ENCODE assay signal across 1 cellular context in the genomic region with DNA sequence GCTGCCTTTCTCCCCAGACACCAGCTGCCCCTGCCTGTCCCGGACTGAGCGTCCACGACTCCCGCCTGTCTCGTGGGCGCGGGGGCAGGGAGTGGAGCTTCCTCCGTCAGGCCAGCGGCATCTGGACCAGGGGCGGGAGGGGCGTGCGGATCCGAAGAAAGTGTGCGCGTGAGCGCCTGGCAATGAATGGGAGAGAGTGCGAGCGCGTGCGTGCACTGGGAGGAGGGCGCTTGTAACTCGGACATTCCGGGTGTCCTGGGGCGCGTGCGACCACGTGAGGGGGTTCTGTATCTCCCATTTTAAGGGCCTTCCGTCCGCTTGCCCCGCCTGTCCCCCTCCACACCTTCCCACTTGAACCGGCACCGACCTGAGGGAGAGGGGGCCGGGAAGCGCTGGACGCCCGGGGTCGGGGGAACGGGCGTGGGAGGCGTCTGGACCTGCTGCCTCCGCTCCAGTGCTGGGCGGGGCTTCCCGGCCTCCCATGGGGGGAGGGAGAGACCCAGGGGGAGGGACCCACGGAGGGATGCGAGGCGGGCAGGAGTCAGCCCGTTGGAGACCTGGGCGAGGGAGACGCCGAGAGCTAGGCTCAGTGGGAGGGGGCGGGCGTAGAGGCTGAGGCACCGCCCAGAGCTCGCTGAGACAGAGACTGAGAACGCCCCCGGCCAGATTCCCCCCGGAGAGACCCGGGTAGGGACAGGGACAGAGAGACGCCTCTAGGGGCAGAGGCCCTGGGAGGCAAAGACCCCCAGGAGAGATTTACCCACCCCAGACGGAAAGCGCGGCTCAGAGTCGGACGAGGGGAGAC.
TF ChIP-seq lines count a peak whose summit lies in the region.

A gene with protein sequence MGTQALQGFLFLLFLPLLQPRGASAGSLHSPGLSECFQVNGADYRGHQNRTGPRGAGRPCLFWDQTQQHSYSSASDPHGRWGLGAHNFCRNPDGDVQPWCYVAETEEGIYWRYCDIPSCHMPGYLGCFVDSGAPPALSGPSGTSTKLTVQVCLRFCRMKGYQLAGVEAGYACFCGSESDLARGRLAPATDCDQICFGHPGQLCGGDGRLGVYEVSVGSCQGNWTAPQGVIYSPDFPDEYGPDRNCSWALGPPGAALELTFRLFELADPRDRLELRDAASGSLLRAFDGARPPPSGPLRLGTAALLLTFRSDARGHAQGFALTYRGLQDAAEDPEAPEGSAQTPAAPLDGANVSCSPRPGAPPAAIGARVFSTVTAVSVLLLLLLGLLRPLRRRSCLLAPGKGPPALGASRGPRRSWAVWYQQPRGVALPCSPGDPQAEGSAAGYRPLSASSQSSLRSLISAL (plus strand): TSS at position 665 of the 805 bp plus-strand sequence. CDS start 246 bp downstream, outside the sequence.

TF ChIP-seq in H1, 55 proteins besides CTCF, POLR2A, EP300 and RAD21:
- TF ChIP-seq, protein P1, sequence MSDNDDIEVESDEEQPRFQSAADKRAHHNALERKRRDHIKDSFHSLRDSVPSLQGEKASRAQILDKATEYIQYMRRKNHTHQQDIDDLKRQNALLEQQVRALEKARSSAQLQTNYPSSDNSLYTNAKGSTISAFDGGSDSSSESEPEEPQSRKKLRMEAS (IDR thresholded peaks at IDR 0.05), result peak; percentile 85
- TF ChIP-seq SIN3A (conservative IDR thresholded peaks at IDR 0.05 in 1 of 2, IDR thresholded peaks at IDR 0.05 in 1 of 2; ENCODE audit: low read depth in 1 of 2, low read length in 2 of 2) (0 out of 4 replicates have a peak, but pooled peaks have one; percentile 9 to 18), RXRA (IDR thresholded peaks at IDR 0.05; ENCODE audit: insufficient read depth, low read depth, low read length) (no peak), CTBP2 (IDR thresholded peaks at IDR 0.05; ENCODE audit: borderline replicate concordance, insufficient read depth, insufficient read length, low read length) (no peak), BACH1 (IDR thresholded peaks at IDR 0.05; ENCODE audit: low read length) (0 out of 2 replicates have a peak, but pooled peaks have one; percentile 15), GTF2F1 (IDR thresholded peaks at IDR 0.05; ENCODE audit: borderline replicate concordance, low read depth, low read length) (no peak), EZH2 (IDR thresholded peaks at IDR 0.05; ENCODE audit: low read depth, low read length, severe bottlenecking) (no peak), ASH2L (IDR thresholded peaks at IDR 0.05; ENCODE audit: low read length) (peak; percentile 63), CEBPB (IDR thresholded peaks at IDR 0.05; ENCODE audit: low read depth, low read length) (no peak), HDAC2 (IDR thresholded peaks at IDR 0.05; ENCODE audit: borderline replicate concordance in 1 of 2, low read depth in 2 of 2, low read length in 2 of 2) (peak in 1 of 2 experiments; percentile 17; a peak in 2 of 4 replicates), FOSL1 (IDR thresholded peaks at IDR 0.05; ENCODE audit: insufficient read depth, low read depth, low read length) (no peak), BCL11A (IDR thresholded peaks at IDR 0.05; ENCODE audit: low read depth in 2 of 2, low read length in 2 of 2) (no peak), SUZ12 (IDR thresholded peaks at IDR 0.05; ENCODE audit: low read length) (0 out of 2 replicates have a peak, but pooled peaks have one; percentile 34), EGR1 (IDR thresholded peaks at IDR 0.05; ENCODE audit: borderline replicate concordance, low read depth, low read length) (no peak), NRF1 (IDR thresholded peaks at IDR 0.05; ENCODE audit: low read depth, low read length) (no peak), RBBP5 (IDR thresholded peaks at IDR 0.05; ENCODE audit: borderline replicate concordance, low read depth, low read length) (peak; percentile 82; the same call in 1 of the 2 replicates), CBX5 (IDR thresholded peaks at IDR 0.05; ENCODE audit: low read depth, low read length) (no peak), KDM5A (IDR thresholded peaks at IDR 0.05; ENCODE audit: low read length) (no peak), TCF12 (IDR thresholded peaks at IDR 0.05; ENCODE audit: low read depth, low read length) (no peak), TEAD4 (IDR thresholded peaks at IDR 0.05; ENCODE audit: low read depth, low read length) (peak; percentile 91), POU5F1 (IDR thresholded peaks at IDR 0.05; ENCODE audit: low read depth, low read length) (no peak), SIX5 (IDR thresholded peaks at IDR 0.05; ENCODE audit: low read depth, low read length) (no peak), GABPA (IDR thresholded peaks at IDR 0.05; ENCODE audit: borderline replicate concordance, insufficient read depth, low read length) (no peak), BRCA1 (IDR thresholded peaks at IDR 0.05; ENCODE audit: low read depth, low read length) (no peak), TAF7 (optimal IDR thresholded peaks at IDR 0.05; ENCODE audit: borderline replicate concordance, low read depth, low read length) (no peak), SP1 (IDR thresholded peaks at IDR 0.05; ENCODE audit: low read depth, low read length) (no peak), CBX8 (IDR thresholded peaks at IDR 0.05; ENCODE audit: borderline replicate concordance, low read depth, low read length) (no peak), JUND (IDR thresholded peaks at IDR 0.05; ENCODE audit: low read length) (no peak), SP4 (IDR thresholded peaks at IDR 0.05; ENCODE audit: low read length) (no peak), RNF2 (IDR thresholded peaks at IDR 0.05; ENCODE audit: borderline replicate concordance, low read depth, low read length, missing control alignments, poor library complexity, severe bottlenecking) (no peak), NANOG (IDR thresholded peaks at IDR 0.05; ENCODE audit: insufficient read depth, low read depth, low read length, poor library complexity, severe bottlenecking) (no peak), SAP30 (IDR thresholded peaks at IDR 0.05; ENCODE audit: insufficient read depth, insufficient replicate concordance, low read length) (no peak), JUN (IDR thresholded peaks at IDR 0.05; ENCODE audit: low read depth, low read length) (no peak), TAF1 (IDR thresholded peaks at IDR 0.05; ENCODE audit: low read depth, low read length) (peak; percentile 34; the same call in 1 of the 2 replicates), KDM4A (IDR thresholded peaks at IDR 0.05; ENCODE audit: low read depth, low read length, severe bottlenecking) (no peak)
- TF ChIP-seq, protein P2, sequence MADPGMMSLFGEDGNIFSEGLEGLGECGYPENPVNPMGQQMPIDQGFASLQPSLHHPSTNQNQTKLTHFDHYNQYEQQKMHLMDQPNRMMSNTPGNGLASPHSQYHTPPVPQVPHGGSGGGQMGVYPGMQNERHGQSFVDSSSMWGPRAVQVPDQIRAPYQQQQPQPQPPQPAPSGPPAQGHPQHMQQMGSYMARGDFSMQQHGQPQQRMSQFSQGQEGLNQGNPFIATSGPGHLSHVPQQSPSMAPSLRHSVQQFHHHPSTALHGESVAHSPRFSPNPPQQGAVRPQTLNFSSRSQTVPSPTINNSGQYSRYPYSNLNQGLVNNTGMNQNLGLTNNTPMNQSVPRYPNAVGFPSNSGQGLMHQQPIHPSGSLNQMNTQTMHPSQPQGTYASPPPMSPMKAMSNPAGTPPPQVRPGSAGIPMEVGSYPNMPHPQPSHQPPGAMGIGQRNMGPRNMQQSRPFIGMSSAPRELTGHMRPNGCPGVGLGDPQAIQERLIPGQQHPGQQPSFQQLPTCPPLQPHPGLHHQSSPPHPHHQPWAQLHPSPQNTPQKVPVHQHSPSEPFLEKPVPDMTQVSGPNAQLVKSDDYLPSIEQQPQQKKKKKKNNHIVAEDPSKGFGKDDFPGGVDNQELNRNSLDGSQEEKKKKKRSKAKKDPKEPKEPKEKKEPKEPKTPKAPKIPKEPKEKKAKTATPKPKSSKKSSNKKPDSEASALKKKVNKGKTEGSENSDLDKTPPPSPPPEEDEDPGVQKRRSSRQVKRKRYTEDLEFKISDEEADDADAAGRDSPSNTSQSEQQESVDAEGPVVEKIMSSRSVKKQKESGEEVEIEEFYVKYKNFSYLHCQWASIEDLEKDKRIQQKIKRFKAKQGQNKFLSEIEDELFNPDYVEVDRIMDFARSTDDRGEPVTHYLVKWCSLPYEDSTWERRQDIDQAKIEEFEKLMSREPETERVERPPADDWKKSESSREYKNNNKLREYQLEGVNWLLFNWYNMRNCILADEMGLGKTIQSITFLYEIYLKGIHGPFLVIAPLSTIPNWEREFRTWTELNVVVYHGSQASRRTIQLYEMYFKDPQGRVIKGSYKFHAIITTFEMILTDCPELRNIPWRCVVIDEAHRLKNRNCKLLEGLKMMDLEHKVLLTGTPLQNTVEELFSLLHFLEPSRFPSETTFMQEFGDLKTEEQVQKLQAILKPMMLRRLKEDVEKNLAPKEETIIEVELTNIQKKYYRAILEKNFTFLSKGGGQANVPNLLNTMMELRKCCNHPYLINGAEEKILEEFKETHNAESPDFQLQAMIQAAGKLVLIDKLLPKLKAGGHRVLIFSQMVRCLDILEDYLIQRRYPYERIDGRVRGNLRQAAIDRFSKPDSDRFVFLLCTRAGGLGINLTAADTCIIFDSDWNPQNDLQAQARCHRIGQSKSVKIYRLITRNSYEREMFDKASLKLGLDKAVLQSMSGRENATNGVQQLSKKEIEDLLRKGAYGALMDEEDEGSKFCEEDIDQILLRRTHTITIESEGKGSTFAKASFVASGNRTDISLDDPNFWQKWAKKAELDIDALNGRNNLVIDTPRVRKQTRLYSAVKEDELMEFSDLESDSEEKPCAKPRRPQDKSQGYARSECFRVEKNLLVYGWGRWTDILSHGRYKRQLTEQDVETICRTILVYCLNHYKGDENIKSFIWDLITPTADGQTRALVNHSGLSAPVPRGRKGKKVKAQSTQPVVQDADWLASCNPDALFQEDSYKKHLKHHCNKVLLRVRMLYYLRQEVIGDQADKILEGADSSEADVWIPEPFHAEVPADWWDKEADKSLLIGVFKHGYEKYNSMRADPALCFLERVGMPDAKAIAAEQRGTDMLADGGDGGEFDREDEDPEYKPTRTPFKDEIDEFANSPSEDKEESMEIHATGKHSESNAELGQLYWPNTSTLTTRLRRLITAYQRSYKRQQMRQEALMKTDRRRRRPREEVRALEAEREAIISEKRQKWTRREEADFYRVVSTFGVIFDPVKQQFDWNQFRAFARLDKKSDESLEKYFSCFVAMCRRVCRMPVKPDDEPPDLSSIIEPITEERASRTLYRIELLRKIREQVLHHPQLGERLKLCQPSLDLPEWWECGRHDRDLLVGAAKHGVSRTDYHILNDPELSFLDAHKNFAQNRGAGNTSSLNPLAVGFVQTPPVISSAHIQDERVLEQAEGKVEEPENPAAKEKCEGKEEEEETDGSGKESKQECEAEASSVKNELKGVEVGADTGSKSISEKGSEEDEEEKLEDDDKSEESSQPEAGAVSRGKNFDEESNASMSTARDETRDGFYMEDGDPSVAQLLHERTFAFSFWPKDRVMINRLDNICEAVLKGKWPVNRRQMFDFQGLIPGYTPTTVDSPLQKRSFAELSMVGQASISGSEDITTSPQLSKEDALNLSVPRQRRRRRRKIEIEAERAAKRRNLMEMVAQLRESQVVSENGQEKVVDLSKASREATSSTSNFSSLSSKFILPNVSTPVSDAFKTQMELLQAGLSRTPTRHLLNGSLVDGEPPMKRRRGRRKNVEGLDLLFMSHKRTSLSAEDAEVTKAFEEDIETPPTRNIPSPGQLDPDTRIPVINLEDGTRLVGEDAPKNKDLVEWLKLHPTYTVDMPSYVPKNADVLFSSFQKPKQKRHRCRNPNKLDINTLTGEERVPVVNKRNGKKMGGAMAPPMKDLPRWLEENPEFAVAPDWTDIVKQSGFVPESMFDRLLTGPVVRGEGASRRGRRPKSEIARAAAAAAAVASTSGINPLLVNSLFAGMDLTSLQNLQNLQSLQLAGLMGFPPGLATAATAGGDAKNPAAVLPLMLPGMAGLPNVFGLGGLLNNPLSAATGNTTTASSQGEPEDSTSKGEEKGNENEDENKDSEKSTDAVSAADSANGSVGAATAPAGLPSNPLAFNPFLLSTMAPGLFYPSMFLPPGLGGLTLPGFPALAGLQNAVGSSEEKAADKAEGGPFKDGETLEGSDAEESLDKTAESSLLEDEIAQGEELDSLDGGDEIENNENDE (IDR thresholded peaks at IDR 0.05; ENCODE audit: insufficient replicate concordance, low read length), result no peak
- TF ChIP-seq, protein P3, sequence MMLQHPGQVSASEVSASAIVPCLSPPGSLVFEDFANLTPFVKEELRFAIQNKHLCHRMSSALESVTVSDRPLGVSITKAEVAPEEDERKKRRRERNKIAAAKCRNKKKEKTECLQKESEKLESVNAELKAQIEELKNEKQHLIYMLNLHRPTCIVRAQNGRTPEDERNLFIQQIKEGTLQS (IDR thresholded peaks at IDR 0.05; ENCODE audit: insufficient read depth, low read depth, low read length), result no peak
- TF ChIP-seq, protein P4, sequence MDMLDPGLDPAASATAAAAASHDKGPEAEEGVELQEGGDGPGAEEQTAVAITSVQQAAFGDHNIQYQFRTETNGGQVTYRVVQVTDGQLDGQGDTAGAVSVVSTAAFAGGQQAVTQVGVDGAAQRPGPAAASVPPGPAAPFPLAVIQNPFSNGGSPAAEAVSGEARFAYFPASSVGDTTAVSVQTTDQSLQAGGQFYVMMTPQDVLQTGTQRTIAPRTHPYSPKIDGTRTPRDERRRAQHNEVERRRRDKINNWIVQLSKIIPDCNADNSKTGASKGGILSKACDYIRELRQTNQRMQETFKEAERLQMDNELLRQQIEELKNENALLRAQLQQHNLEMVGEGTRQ (IDR thresholded peaks at IDR 0.05; ENCODE audit: low read length), result peak; percentile 63; the same call in 1 of the 2 replicates
- TF ChIP-seq, protein P5, sequence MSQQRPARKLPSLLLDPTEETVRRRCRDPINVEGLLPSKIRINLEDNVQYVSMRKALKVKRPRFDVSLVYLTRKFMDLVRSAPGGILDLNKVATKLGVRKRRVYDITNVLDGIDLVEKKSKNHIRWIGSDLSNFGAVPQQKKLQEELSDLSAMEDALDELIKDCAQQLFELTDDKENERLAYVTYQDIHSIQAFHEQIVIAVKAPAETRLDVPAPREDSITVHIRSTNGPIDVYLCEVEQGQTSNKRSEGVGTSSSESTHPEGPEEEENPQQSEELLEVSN (IDR thresholded peaks at IDR 0.05), result peak; percentile 59; the same call in 1 of the 2 replicates
